Comparison of ENCODE assay signal across 19 cellular contexts in the genomic region with DNA sequence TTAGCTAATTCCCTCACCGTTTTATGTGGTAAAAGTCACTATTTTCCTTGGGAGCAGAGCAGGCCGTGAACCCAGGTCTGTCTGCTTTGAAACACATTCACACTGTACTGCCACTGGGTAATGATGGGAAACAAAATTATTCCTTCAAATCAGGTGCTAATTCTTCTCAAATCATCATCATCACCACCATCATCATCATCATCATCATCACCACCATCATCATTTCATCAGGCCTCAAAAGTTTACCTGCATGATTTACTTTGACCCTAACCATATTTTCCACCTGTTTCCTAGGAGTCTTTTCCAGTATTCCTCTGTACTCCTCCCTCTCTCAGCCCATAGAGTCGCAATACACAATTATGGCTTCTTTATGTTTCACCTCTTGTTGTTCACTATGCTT.
DNase-seq lines count a peak whose midpoint lies in the region; ATAC-seq, FAIRE-seq and TF ChIP-seq lines count a peak whose summit lies in the region.
"Had no signal": no experiment of that assay in that cellular context is flagged by ENCODE, and none has a peak within 500 bp of the region (broad histone marks: within the 10 kb centered on the region; RNA-seq: fewer than 3 reads in every experiment).

No MANE protein-coding gene starts in this region.

- H4K20me1 ChIP-seq in HepG2 (ENCODE audit: insufficient read depth, low read length): no peaks in the 10 kb centered on the region

- TF ChIP-seq CTCF in HepG2 (CRISPR knock-in tag; IDR thresholded peaks at IDR 0.05) (no peak), right lobe of liver (IDR thresholded peaks at IDR 0.05) (no peak), nephron progenitor cell (IDR thresholded peaks at IDR 0.05) (no peak)
- no peak for TF ChIP-seq CTCF in CD8-positive, alpha-beta T cell (IDR thresholded peaks at IDR 0.05)

- H3K79me2 ChIP-seq in HepG2 (ENCODE audit: insufficient read depth, low read length): no peaks in the 10 kb centered on the region

- TF ChIP-seq EP300 in HepG2 (IDR thresholded peaks at IDR 0.05; ENCODE audit: low read depth in 2 of 2, low read length in 2 of 2) (no peak), HepG2 (CRISPR knock-in tag; IDR thresholded peaks at IDR 0.05; ENCODE audit: borderline replicate concordance) (no peak)

- H3K4me3 ChIP-seq in HepG2 (replicated peaks in 1 of 3; ENCODE audit: insufficient read depth in 1 of 3, low read depth in 2 of 3, low read length in 3 of 3) (no peak overlapping the region), right lobe of liver (no peak overlapping the region), subcutaneous abdominal adipose tissue (ENCODE audit: low read depth in 1 of 5, low read length in 5 of 5) (no peak overlapping the region)
- H3K4me3 ChIP-seq in CD8-positive, alpha-beta T cell (ENCODE audit: low read depth, low read length): no peak overlapping the region
- H3K4me3 ChIP-seq: A549, GM23248, HAP-1 had no signal

- peaks cover 6% of the 10 kb centered on the region for H3K9me3 ChIP-seq in HepG2 (ENCODE audit: low read length)
- no peaks in the 10 kb centered on the region for H3K9me3 ChIP-seq in right lobe of liver
- peaks cover 0 to 15% (median 5%) of the 10 kb centered on the region in 5 donors for H3K9me3 ChIP-seq in subcutaneous abdominal adipose tissue (ENCODE audit: control insufficient read depth in 5 of 5, low read length in 5 of 5)
- H3K9me3 ChIP-seq in CD8-positive, alpha-beta T cell (ENCODE audit: low read length): no peaks in the 10 kb centered on the region

- H3K4me2 ChIP-seq in HepG2 (ENCODE audit: low read depth, low read length): no peak overlapping the region
- H3K4me2 ChIP-seq: A549 had no signal

- H3K9me3 Mint-ChIP-seq in nephron progenitor cell: peaks cover 29% of the 10 kb centered on the region
- peaks cover 8% of the 10 kb centered on the region for H3K9me3 Mint-ChIP-seq in CD8-positive, alpha-beta T cell

- H3K27me3 ChIP-seq in HepG2 (ENCODE audit: control insufficient read depth in 1 of 2, insufficient read depth in 2 of 2, low read length in 2 of 2) (peaks cover 0 to 11% of the 10 kb centered on the region in 2 experiments; a peak in 3 of 5 replicates), right lobe of liver (no peaks in the 10 kb centered on the region), subcutaneous abdominal adipose tissue (ENCODE audit: control insufficient read depth in 5 of 5, insufficient read depth in 4 of 5, low read length in 5 of 5) (no peaks in the 10 kb centered on the region)
- H3K27me3 ChIP-seq in CD8-positive, alpha-beta T cell (ENCODE audit: insufficient read depth, low read length): no peaks in the 10 kb centered on the region

- peaks cover 54% of the 10 kb centered on the region for H3K4me1 Mint-ChIP-seq in nephron progenitor cell
- H3K4me1 Mint-ChIP-seq in CD8-positive, alpha-beta T cell (ENCODE audit: low read depth): no peaks in the 10 kb centered on the region

- WGBS in HepG2 (ENCODE audit: low lambda C conversion rate): 1% methylated on average over 3 of the region's 3 CpGs
- WGBS in right lobe of liver (ENCODE audit: insufficient coverage, low coverage, low lambda C conversion rate, missing lambda C conversion rate): 85% methylated on average over 3 of the region's 3 CpGs

- in situ Hi-C loops in HepG2 (cut with HindIII; ENCODE audit: extremely low pct_ligation_motif_present, low pct_unique_long_range_greater_than_20kb): no loop called here

- no peak for TF ChIP-seq POLR2A in HepG2 (IDR thresholded peaks at IDR 0.05; ENCODE audit: insufficient read depth in 1 of 2, low read depth in 2 of 2, low read length in 2 of 2)
- TF ChIP-seq POLR2A in right lobe of liver (IDR thresholded peaks at IDR 0.05): no peak

- ATAC-seq in HepG2 (no peak), right lobe of liver (no peak), HG03354 (IDR thresholded peaks at IDR 0.05; ENCODE audit: poor library complexity, severe bottlenecking, unreplicated experiment) (no peak)
- ATAC-seq in CD8-positive, alpha-beta T cell: no peak
- ATAC-seq: A549 had no signal

- BruUV-seq in HepG2 (replicated peaks; lab: Mats Ljungman, UMichigan): no TSS peak

- POLR2A ChIA-PET in HepG2 (lab: Yijun Ruan, JAX): no interaction called here
- POLR2A ChIA-PET in CD8-positive, alpha-beta T cell (lab: Charles Lee): no interaction called here

- no peak overlapping the region for H3K9ac ChIP-seq in HepG2 (ENCODE audit: insufficient read depth, low read depth, low read length)
- no peak overlapping the region for H3K9ac ChIP-seq in subcutaneous abdominal adipose tissue (ENCODE audit: low read length in 5 of 5)
- H3K9ac ChIP-seq: GM23248 had no signal

- CTCF ChIA-PET in HepG2 (lab: Yijun Ruan, JAX; ENCODE audit: low intra/inter-chr PET ratio, low total read pairs): no interaction called here
- CTCF ChIA-PET in CD8-positive, alpha-beta T cell (lab: Charles Lee): no interaction called here

- peak overlapping the region; percentile 73 for H3K27ac Mint-ChIP-seq in nephron progenitor cell
- H3K27ac Mint-ChIP-seq in CD8-positive, alpha-beta T cell: no peak overlapping the region
- H3K27ac Mint-ChIP-seq: CD4-positive, alpha-beta T cell had no signal

- FAIRE-seq in HepG2 (lab: Jason Lieb, UNC): no peak
- FAIRE-seq: A549, GM12892, GM18507 had no signal

- no peak overlapping the region for H3K4me3 Mint-ChIP-seq in nephron progenitor cell
- H3K4me3 Mint-ChIP-seq in CD8-positive, alpha-beta T cell: no peak overlapping the region
- H3K4me3 Mint-ChIP-seq: CD4-positive, alpha-beta T cell had no signal

- H3K27me3 Mint-ChIP-seq in nephron progenitor cell (ENCODE audit: low read depth, poor library complexity): no peaks in the 10 kb centered on the region
- peaks cover 8% of the 10 kb centered on the region for H3K27me3 Mint-ChIP-seq in CD8-positive, alpha-beta T cell (ENCODE audit: low read depth)

- no peak overlapping the region for H2AFZ ChIP-seq in HepG2 (ENCODE audit: low read length)
- H2AFZ ChIP-seq: GM23248 had no signal

- H3K4me1 ChIP-seq in HepG2 (ENCODE audit: insufficient read depth, low read length) (no peaks in the 10 kb centered on the region), right lobe of liver (no peaks in the 10 kb centered on the region), subcutaneous abdominal adipose tissue (ENCODE audit: control insufficient read depth in 5 of 5, insufficient read depth in 5 of 5, low read length in 5 of 5) (peaks cover 0 to 3% (median 0%) of the 10 kb centered on the region in 5 donors)
- H3K4me1 ChIP-seq in CD8-positive, alpha-beta T cell (ENCODE audit: insufficient read depth, low read length): no peaks in the 10 kb centered on the region
- H3K4me1 ChIP-seq: A549 had no signal

- H3K27ac ChIP-seq in HepG2 (ENCODE audit: extremely low read length, insufficient read depth, low read length) (no peak overlapping the region), right lobe of liver (no peak overlapping the region), subcutaneous abdominal adipose tissue (ENCODE audit: low read depth, low read length) (peak overlapping the region; percentile 11)
- H3K27ac ChIP-seq in CD8-positive, alpha-beta T cell (ENCODE audit: low read depth, low read length): no peak overlapping the region
- H3K27ac ChIP-seq: 22Rv1, A549, C4-2B, GM23248 had no signal

- peaks cover 95% of the 10 kb centered on the region for H3K36me3 Mint-ChIP-seq in nephron progenitor cell (ENCODE audit: low read depth)
- H3K36me3 Mint-ChIP-seq in CD8-positive, alpha-beta T cell: no peaks in the 10 kb centered on the region

- no peaks in the 10 kb centered on the region for H3K36me3 ChIP-seq in HepG2 (replicated peaks in 1 of 2; ENCODE audit: control insufficient read depth in 1 of 2, insufficient read depth in 2 of 2, low read length in 2 of 2)
- H3K36me3 ChIP-seq in right lobe of liver: no peaks in the 10 kb centered on the region
- H3K36me3 ChIP-seq in subcutaneous abdominal adipose tissue (ENCODE audit: control insufficient read depth in 5 of 5, insufficient read depth in 5 of 5, low read length in 5 of 5): peaks cover 0 to 5% (median 0%) of the 10 kb centered on the region in 5 donors
- no peaks in the 10 kb centered on the region for H3K36me3 ChIP-seq in CD8-positive, alpha-beta T cell (ENCODE audit: insufficient read depth, low read length)
- H3K36me3 ChIP-seq: HAP-1 had no signal

- no peak for TF ChIP-seq RAD21 in HepG2 (CRISPR knock-in tag; IDR thresholded peaks at IDR 0.05)

- DNase-seq in HepG2 (ENCODE audit: low spot score): no peak
- DNase-seq in right lobe of liver: no peak
- DNase-seq in nephron progenitor cell: no peak
- DNase-seq in CD8-positive, alpha-beta T cell: no peak
- DNase-seq in stimulated activated naive CD4-positive, alpha-beta T cell (lab: John Stamatoyannopoulos, UW): no peak
- DNase-seq: AML-193; CD4-positive, alpha-beta T cell; DMS153; DMS79; GDM1; GM23248 had no signal

- intact Hi-C loops in HepG2 (cut with micrococcal nuclease; ENCODE audit: unreplicated experiment): loop anchor here (5.0 kb wide), 1 partner anchor 131 kb away; no protein-coding TSS in a partner anchor
- intact Hi-C loops in right lobe of liver (cut with DNase I): no loop called here
- intact Hi-C loops in CD8-positive, alpha-beta T cell (cut with DNase I, micrococcal nuclease): no loop called here

TF ChIP-seq in HepG2, 621 proteins besides CTCF, POLR2A, EP300 and RAD21:
- TF ChIP-seq CREB1 (IDR thresholded peaks at IDR 0.05) (peak; percentile 78), CREB1 (CRISPR knock-in tag; IDR thresholded peaks at IDR 0.05) (no peak), ISX (CRISPR knock-in tag; conservative IDR thresholded peaks at IDR 0.05) (no peak)
